25 cellular contexts compared by ENCODE assay signal in genomic region chr12:80690513-80690912, GRCh38. TPM values are rescaled to one million over a fixed set of nuclear protein-coding genes. Genes with fewer than 3 reads are reported as not detected.
"Had no signal": no experiment of that assay in that cellular context is flagged by ENCODE, and none has a peak within 500 bp of the region (broad histone marks: within the 10 kb centered on the region; RNA-seq: fewer than 3 reads in every experiment).

No MANE protein-coding gene starts in this region.

- H3K4me3 ChIP-seq: MG63 had no signal

- H3K4me2 ChIP-seq: SK-N-SH had no signal

- H3K27ac ChIP-seq: RWPE1 had no signal

- H3K36me3 ChIP-seq: MG63 had no signal

- H3K9ac ChIP-seq: SK-N-SH had no signal

- DNase-seq: IMR-90, Karpas-422, KG1, MG63, NCI-H1092, NCI-H1105 treated with DMSO at 0.1 percent for 48 hours, NCI-H1417 treated with DMSO at 0.1 percent for 48 hours, NCI-H146, NCI-H1694 treated with DMSO at 0.1 percent for 48 hours, NCI-H1930, NCI-H2081, NCI-H2171 treated with DMSO at 0.1 percent for 48 hours, NCI-H345, NCI-H446 treated with DMSO at 0.1 percent for 48 hours, NCI-H510A treated with DMSO at 0.1 percent for 48 hours, NCI-H774, PC-3, SHP77, SK-N-SH, SW 1271 had no signal

- H3K9me3 ChIP-seq: MG63, SK-N-SH had no signal

- H3K27me3 ChIP-seq: MG63 had no signal

- ATAC-seq: HepG2, Panc1, PC-3 had no signal

- H3K9me2 ChIP-seq: SK-N-SH had no signal

- FAIRE-seq: HepG2 had no signal

RNA-seq across cellular contexts. Expression of gene MYF6, which starts 16.9 kb away (rescaled TPM):
- total RNA-seq: HepG2, HT1080, IMR-90, PC-3, SK-MEL-5 had no signal
- polyA plus RNA-seq: HepG2, IMR-90, SK-N-SH had no signal

RNA-seq across cellular contexts. Expression of gene MYF5, which starts 26.2 kb away (rescaled TPM):
- total RNA-seq: HepG2, HT1080, IMR-90, PC-3, SK-MEL-5 had no signal
- polyA plus RNA-seq: HepG2, IMR-90, SK-N-SH had no signal
